ENCODE assay signal across 9 cellular contexts in genomic region chr17:77382356-77382911, GRCh38.
DNase-seq lines count a peak whose midpoint lies in the region; ATAC-seq and TF ChIP-seq lines count a peak whose summit lies in the region.
"Had no signal": no experiment of that assay in that cellular context is flagged by ENCODE, and none has a peak within 500 bp of the region (broad histone marks: within the 10 kb centered on the region; RNA-seq: fewer than 3 reads in every experiment).

No MANE protein-coding gene starts in this region.

- H3K36me3 Mint-ChIP-seq in stimulated activated memory B cell treated with anti-CD40 and anti-IgM and Interleukin-4, amounts not matched to agents 10 μg/mL and 1 μg/mL and 100 μg/mL, for 72 hours = no peaks in the 10 kb centered on the region

- H3K27me3 Mint-ChIP-seq in stimulated activated memory B cell treated with anti-CD40 and anti-IgM and Interleukin-4, amounts not matched to agents 10 μg/mL and 1 μg/mL and 100 μg/mL, for 72 hours = no peaks in the 10 kb centered on the region
- H3K27me3 Mint-ChIP-seq: dendritic cell treated with granulocyte-macrophage colony-stimulating factor and Interleukin-4, amounts not matched to agents 40 ng/mL and 50 ng/mL, for 4 days had no signal

- H3K27ac ChIP-seq in VCaP = 0 out of 2 replicates have a peak overlapping the region, but pooled peaks have one; percentile 4
- peak overlapping the region; percentile 99 to 100 (median 99) for H3K27ac ChIP-seq in esophagus muscularis mucosa (replicated peaks in 1 of 4)
- no peak overlapping the region for H3K27ac ChIP-seq in brain microvascular endothelial cell

- WGBS in esophagus muscularis mucosa = 43% methylated on average over 11 of the region's 13 CpGs

- no peaks in the 10 kb centered on the region for H3K36me3 ChIP-seq in esophagus muscularis mucosa
- peaks cover 12% of the 10 kb centered on the region for H3K36me3 ChIP-seq in brain microvascular endothelial cell (replicated peaks)

- intact Hi-C loops in esophagus muscularis mucosa (cut with DNase I) = no loop called here

- DNase-seq in DMS79 treated with DMSO at 0.1 percent for 48 hours (lab: John Stamatoyannopoulos, UW) (peak; percentile 10), DMS79 (lab: John Stamatoyannopoulos, UW) (no peak), esophagus muscularis mucosa (ENCODE audit: extremely low spot score) (no peak), brain microvascular endothelial cell (no peak)

- in situ Hi-C loops in brain microvascular endothelial cell (cut with HindIII; ENCODE audit: low pct_ligation_motif_present, low sequenced_read_pairs) = no loop called here

- H3K4me3 Mint-ChIP-seq in stimulated activated memory B cell treated with anti-CD40 and anti-IgM and Interleukin-4, amounts not matched to agents 10 μg/mL and 1 μg/mL and 100 μg/mL, for 72 hours = no peak overlapping the region
- H3K4me3 Mint-ChIP-seq: dendritic cell treated with granulocyte-macrophage colony-stimulating factor and Interleukin-4, amounts not matched to agents 40 ng/mL and 50 ng/mL, for 4 days had no signal

- TF ChIP-seq EP300 in esophagus muscularis mucosa (IDR thresholded peaks at IDR 0.05) = no peak

- TF ChIP-seq POLR2A in esophagus muscularis mucosa (IDR thresholded peaks at IDR 0.05; ENCODE audit: low read depth) = no peak

- H3K27me3 ChIP-seq in esophagus muscularis mucosa (no peaks in the 10 kb centered on the region), brain microvascular endothelial cell (replicated peaks) (no peaks in the 10 kb centered on the region)

- H3K4me3 ChIP-seq in esophagus muscularis mucosa (no peak overlapping the region), brain microvascular endothelial cell (ENCODE audit: low read depth, low read length) (no peak overlapping the region)

- peaks cover 52% of the 10 kb centered on the region for H3K4me1 Mint-ChIP-seq in stimulated activated memory B cell treated with anti-CD40 and anti-IgM and Interleukin-4, amounts not matched to agents 10 μg/mL and 1 μg/mL and 100 μg/mL, for 72 hours

- peaks cover 100% of the 10 kb centered on the region in 4 donors for H3K4me1 ChIP-seq in esophagus muscularis mucosa

- H3K27ac Mint-ChIP-seq in stimulated activated memory B cell treated with anti-CD40 and anti-IgM and Interleukin-4, amounts not matched to agents 10 μg/mL and 1 μg/mL and 100 μg/mL, for 72 hours = peak overlapping the region; percentile 57
- H3K27ac Mint-ChIP-seq: dendritic cell treated with granulocyte-macrophage colony-stimulating factor and Interleukin-4, amounts not matched to agents 40 ng/mL and 50 ng/mL, for 4 days had no signal

- H3K9me3 Mint-ChIP-seq in stimulated activated memory B cell treated with anti-CD40 and anti-IgM and Interleukin-4, amounts not matched to agents 10 μg/mL and 1 μg/mL and 100 μg/mL, for 72 hours = no peaks in the 10 kb centered on the region
- H3K9me3 Mint-ChIP-seq: dendritic cell treated with granulocyte-macrophage colony-stimulating factor and Interleukin-4, amounts not matched to agents 40 ng/mL and 50 ng/mL, for 4 days had no signal

- H3K9me3 ChIP-seq in esophagus muscularis mucosa = no peaks in the 10 kb centered on the region

- no peak for TF ChIP-seq CTCF in VCaP (conservative IDR thresholded peaks at IDR 0.05)
- peak in 1 of 3 experiments; percentile 14 for TF ChIP-seq CTCF in esophagus muscularis mucosa (IDR thresholded peaks at IDR 0.05)
- TF ChIP-seq CTCF in brain microvascular endothelial cell (IDR thresholded peaks at IDR 0.05; ENCODE audit: low read depth, low read length, missing control alignments) = no peak

- peak; percentile 38 for ATAC-seq in stimulated activated memory B cell treated with anti-CD40 and anti-IgM and Interleukin-4, amounts not matched to agents 10 μg/mL and 1 μg/mL and 100 μg/mL, for 72 hours
- ATAC-seq in GM21619 (IDR thresholded peaks at IDR 0.05; ENCODE audit: unreplicated experiment) (no peak), GM21390 (IDR thresholded peaks at IDR 0.05; ENCODE audit: unreplicated experiment) (no peak)
